8 cellular contexts compared by ENCODE assay signal in genomic region chr19:38693380-38694223, GRCh38. TPM values are rescaled to one million over a fixed set of nuclear protein-coding genes. Genes with fewer than 3 reads are reported as not detected.
DNase-seq lines count a peak whose midpoint lies in the region; ATAC-seq and TF ChIP-seq lines count a peak whose summit lies in the region.

No MANE protein-coding gene starts in this region.

- H3K4me3 Mint-ChIP-seq in activated CD8-positive, alpha-beta T cell treated with anti-CD3 and anti-CD28 coated beads, Interleukin-2, amount 10 ng/mL, durations not matched to agents 7 days and 5 days, result peak overlapping the region; percentile 61
- H3K4me3 Mint-ChIP-seq in osteocyte (ENCODE audit: unreplicated experiment), result peak overlapping the region; percentile 20

- TF ChIP-seq CTCF in foreskin fibroblast (IDR thresholded peaks at IDR 0.05; ENCODE audit: low read depth, low read length) (no peak), osteocyte (IDR thresholded peaks at IDR 0.05) (no peak)

- POLR2A ChIA-PET in activated CD8-positive, alpha-beta T cell treated with anti-CD3 and anti-CD28 coated beads, Interleukin-2, amount 10 ng/mL, durations not matched to agents 7 days and 5 days (lab: Charles Lee), result interaction anchor here (0.8 kb wide), 1 partner anchor 37 kb away, joined by 3 read pairs; no protein-coding TSS in a partner anchor

- H3K36me3 Mint-ChIP-seq in activated CD8-positive, alpha-beta T cell treated with anti-CD3 and anti-CD28 coated beads, Interleukin-2, amount 10 ng/mL, durations not matched to agents 7 days and 5 days (ENCODE audit: low read depth), result peaks cover 46% of the 10 kb centered on the region
- no peaks in the 10 kb centered on the region for H3K36me3 Mint-ChIP-seq in osteocyte (ENCODE audit: unreplicated experiment)

- peak overlapping the region; percentile 88 for H3K27ac Mint-ChIP-seq in activated CD8-positive, alpha-beta T cell treated with anti-CD3 and anti-CD28 coated beads, Interleukin-2, amount 10 ng/mL, durations not matched to agents 7 days and 5 days
- peak overlapping the region; percentile 98 for H3K27ac Mint-ChIP-seq in osteocyte (ENCODE audit: unreplicated experiment)

- peak; percentile 94 for ATAC-seq in activated CD8-positive, alpha-beta T cell treated with anti-CD3 and anti-CD28 coated beads, Interleukin-2, amount 10 ng/mL, durations not matched to agents 7 days and 5 days
- no peak for ATAC-seq in HG02798 (IDR thresholded peaks at IDR 0.05; ENCODE audit: poor library complexity, unreplicated experiment)
- no peak for ATAC-seq in HG03521 (IDR thresholded peaks at IDR 0.05; ENCODE audit: unreplicated experiment)

- H3K9me3 Mint-ChIP-seq in activated CD8-positive, alpha-beta T cell treated with anti-CD3 and anti-CD28 coated beads, Interleukin-2, amount 10 ng/mL, durations not matched to agents 7 days and 5 days (ENCODE audit: insufficient read depth), result no peaks in the 10 kb centered on the region
- peaks cover 5% of the 10 kb centered on the region for H3K9me3 Mint-ChIP-seq in osteocyte (ENCODE audit: unreplicated experiment)

- H3K4me1 Mint-ChIP-seq in activated CD8-positive, alpha-beta T cell treated with anti-CD3 and anti-CD28 coated beads, Interleukin-2, amount 10 ng/mL, durations not matched to agents 7 days and 5 days (ENCODE audit: low read depth), result peaks cover 93% of the 10 kb centered on the region
- H3K4me1 Mint-ChIP-seq in osteocyte (ENCODE audit: unreplicated experiment), result peaks cover 87% of the 10 kb centered on the region

- H3K27me3 Mint-ChIP-seq in activated CD8-positive, alpha-beta T cell treated with anti-CD3 and anti-CD28 coated beads, Interleukin-2, amount 10 ng/mL, durations not matched to agents 7 days and 5 days (ENCODE audit: low read depth), result no peaks in the 10 kb centered on the region
- no peaks in the 10 kb centered on the region for H3K27me3 Mint-ChIP-seq in osteocyte (ENCODE audit: unreplicated experiment)

- DNase-seq in ELR (ENCODE audit: low read depth) (peak; percentile 98), HuH-7 (ENCODE audit: low spot score) (peak; percentile 76), foreskin fibroblast (peak; percentile 85 to 88), osteocyte (ENCODE audit: extremely low spot score, unreplicated experiment) (no peak), AG08396 (ENCODE audit: low spot score) (no peak)
- peak; percentile 70 for DNase-seq in activated CD8-positive, alpha-beta T cell treated with anti-CD3 and anti-CD28 coated beads, Interleukin-2, amount 10 ng/mL, durations not matched to agents 7 days and 5 days

- CTCF ChIA-PET in activated CD8-positive, alpha-beta T cell treated with anti-CD3 and anti-CD28 coated beads, Interleukin-2, amount 10 ng/mL, durations not matched to agents 7 days and 5 days (lab: Charles Lee), result interaction anchor here (1.0 to 1.6 kb wide), 5 partner anchors 11 to 291 kb away, joined by 3 to 7 read pairs (median 4); partner anchors contain the start of genes FAM98C, MRPS12 and SARS2

- H3K4me3 ChIP-seq in foreskin fibroblast (ENCODE audit: low read depth in 1 of 2, low read length in 2 of 2), result no peak overlapping the region

RNA-seq across cellular contexts. Expression of gene ACTN4, which starts 46.2 kb away (rescaled TPM):
- total RNA-seq in activated CD8-positive, alpha-beta T cell treated with anti-CD3 and anti-CD28 coated beads, Interleukin-2, amount 10 ng/mL, durations not matched to agents 7 days and 5 days, result 100 to 1,000 TPM; 357 to 373 TPM
- 525 and 560 TPM in 2 replicates for total RNA-seq in osteocyte

RNA-seq across cellular contexts. Expression of gene CAPN12, which starts 50.7 kb away (rescaled TPM):
- total RNA-seq in activated CD8-positive, alpha-beta T cell treated with anti-CD3 and anti-CD28 coated beads, Interleukin-2, amount 10 ng/mL, durations not matched to agents 7 days and 5 days, result 10 to 100 TPM; 12.2 to 16.2 TPM
- total RNA-seq in osteocyte, result not detected in 2 replicates

Comparison
In these comparisons a context has a peak if more than half of its experiments do, and no peak if none do; other contexts are left out.
1. DNase-seq: peak in ELR (single experiment), HuH-7 (single experiment), activated CD8-positive, alpha-beta T cell treated with anti-CD3 and anti-CD28 coated beads, Interleukin-2, amount 10 ng/mL, durations not matched to agents 7 days and 5 days (single experiment) and foreskin fibroblast (2 of 2); none in osteocyte (single experiment) and AG08396 (single experiment).
2. RNA of gene CAPN12, which starts 50.7 kb away (total RNA-seq): 12.2 to 16.2 TPM in activated CD8-positive, alpha-beta T cell treated with anti-CD3 and anti-CD28 coated beads, Interleukin-2, amount 10 ng/mL, durations not matched to agents 7 days and 5 days; not detected in osteocyte; every median in the first group is over 10 times any median in the second.